Comparison of ENCODE assay signal across 8 cellular contexts in the genomic region with DNA sequence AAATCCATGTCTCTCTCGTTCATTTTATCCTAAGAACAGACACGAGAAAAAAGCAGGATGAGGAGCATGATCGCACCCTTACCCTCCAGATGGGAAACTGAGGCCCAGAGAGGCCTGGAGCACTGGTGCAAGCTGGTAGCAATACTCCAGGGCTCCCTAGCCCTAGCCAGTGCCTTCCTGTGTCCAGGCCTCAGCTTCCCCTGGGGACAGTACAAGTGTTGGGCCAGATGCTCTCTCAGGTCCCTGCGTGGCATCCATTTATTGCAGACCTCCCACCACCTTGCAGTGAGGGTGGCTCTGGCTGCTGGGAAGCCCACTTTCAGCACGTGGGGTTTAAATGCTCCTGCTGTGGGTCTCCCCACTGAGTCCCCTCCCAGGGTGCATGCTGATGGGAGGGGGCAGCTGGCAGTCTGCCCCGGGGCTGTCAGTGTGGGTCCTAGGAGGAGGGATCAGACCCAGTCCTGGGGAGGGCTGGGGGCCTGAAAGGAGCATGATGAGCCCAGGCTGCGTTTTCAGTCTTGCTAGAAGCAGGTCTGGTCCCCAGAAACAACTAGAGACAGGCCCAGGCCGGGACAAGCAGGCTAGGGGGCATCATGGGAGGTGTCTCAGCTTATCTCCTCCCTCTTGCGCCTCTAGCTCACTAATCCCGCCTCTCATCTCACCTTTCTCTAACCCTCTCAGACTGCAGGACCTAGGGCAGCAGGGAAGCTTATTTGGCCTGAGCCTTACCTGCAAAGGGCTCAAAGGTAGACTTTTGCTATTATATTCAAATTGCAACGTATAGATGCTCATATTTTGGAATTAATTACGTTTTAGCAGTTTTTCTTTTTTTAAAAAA. TPM values are rescaled to one million over a fixed set of nuclear protein-coding genes. Genes with fewer than 3 reads are reported as not detected.
DNase-seq lines count a peak whose midpoint lies in the region; ATAC-seq and TF ChIP-seq lines count a peak whose summit lies in the region.

No MANE protein-coding gene starts in this region.

- no peaks in the 10 kb centered on the region for H3K9me3 Mint-ChIP-seq in effector memory CD8-positive, alpha-beta T cell
- no peaks in the 10 kb centered on the region for H3K9me3 Mint-ChIP-seq in progenitor cell of endocrine pancreas (ENCODE audit: low read depth)

- ATAC-seq in effector memory CD8-positive, alpha-beta T cell (replicated peaks), result no peak
- ATAC-seq in GM18505 (IDR thresholded peaks at IDR 0.05; ENCODE audit: unreplicated experiment) (no peak), GM18909 (IDR thresholded peaks at IDR 0.05; ENCODE audit: poor library complexity, unreplicated experiment) (no peak)

- DNase-seq in DMS53 (lab: John Stamatoyannopoulos, UW) (peak; percentile 81), DMS53 treated with DMSO at 0.1 percent for 48 hours (lab: John Stamatoyannopoulos, UW; ENCODE audit: unreplicated experiment) (no peak), NCI-H526 treated with DMSO at 0.1 percent for 48 hours (lab: John Stamatoyannopoulos, UW) (peak; percentile 37), progenitor cell of endocrine pancreas (ENCODE audit: low spot score, unreplicated experiment) (no peak)
- DNase-seq in effector memory CD8-positive, alpha-beta T cell, result no peak
- DNase-seq in stimulated activated CD4-positive, alpha-beta T cell treated with anti-CD3 and anti-CD28 coated beads, Interleukin-2, amount 100 ng/mL, for 48 hours, result no peak

- no peak overlapping the region for H3K27ac Mint-ChIP-seq in effector memory CD8-positive, alpha-beta T cell
- no peak overlapping the region for H3K27ac Mint-ChIP-seq in progenitor cell of endocrine pancreas

- no peak for TF ChIP-seq CTCF in progenitor cell of endocrine pancreas (IDR thresholded peaks at IDR 0.05; ENCODE audit: unreplicated experiment)

- no peak for TF ChIP-seq POLR2A in GM18505 (IDR thresholded peaks at IDR 0.05; ENCODE audit: borderline replicate concordance, extremely low read depth, insufficient read depth, insufficient read length)

- no peaks in the 10 kb centered on the region for H3K27me3 Mint-ChIP-seq in effector memory CD8-positive, alpha-beta T cell
- peaks cover 3% of the 10 kb centered on the region for H3K27me3 Mint-ChIP-seq in progenitor cell of endocrine pancreas

- H3K4me3 Mint-ChIP-seq in effector memory CD8-positive, alpha-beta T cell, result peak overlapping the region; percentile 84
- H3K4me3 Mint-ChIP-seq in progenitor cell of endocrine pancreas (ENCODE audit: low read depth), result peak overlapping the region; percentile 19

- H3K36me3 Mint-ChIP-seq in effector memory CD8-positive, alpha-beta T cell (ENCODE audit: insufficient read depth), result peaks cover 36% of the 10 kb centered on the region
- H3K36me3 Mint-ChIP-seq in progenitor cell of endocrine pancreas (ENCODE audit: insufficient read depth), result peaks cover 3% of the 10 kb centered on the region

- peaks cover 24 to 42% of the 10 kb centered on the region in 2 donors for H3K4me1 Mint-ChIP-seq in effector memory CD8-positive, alpha-beta T cell (ENCODE audit: low read depth in 2 of 2)
- H3K4me1 Mint-ChIP-seq in progenitor cell of endocrine pancreas (ENCODE audit: low read depth), result peaks cover 16% of the 10 kb centered on the region

RNA-seq across cellular contexts. Expression of gene PPIF, which starts 0.7 kb away (rescaled TPM):
- total RNA-seq in progenitor cell of endocrine pancreas, result 35.9 and 37.1 TPM in 2 replicates

Comparison
In these comparisons a context has a peak if more than half of its experiments do, and no peak if none do; other contexts are left out.
1. DNase-seq: peak in DMS53 (single experiment) and NCI-H526 treated with DMSO at 0.1 percent for 48 hours (single experiment); none in DMS53 treated with DMSO at 0.1 percent for 48 hours (single experiment), effector memory CD8-positive, alpha-beta T cell (0 of 3), progenitor cell of endocrine pancreas (single experiment) and stimulated activated CD4-positive, alpha-beta T cell treated with anti-CD3 and anti-CD28 coated beads, Interleukin-2, amount 100 ng/mL, for 48 hours (0 of 2).